Comparison of ENCODE assay signal across 8 cellular contexts in genomic region chr6:18595774-18596528, GRCh38.
DNase-seq lines count a peak whose midpoint lies in the region; ATAC-seq lines count a peak whose summit lies in the region.

No MANE protein-coding gene starts in this region.

- ATAC-seq in GM19397 (IDR thresholded peaks at IDR 0.05; ENCODE audit: unreplicated experiment) (peak; percentile 81), HG03565 (IDR thresholded peaks at IDR 0.05; ENCODE audit: unreplicated experiment) (peak; percentile 85)

- DNase-seq in DMS114 treated with DMSO at 0.1 percent for 48 hours (lab: John Stamatoyannopoulos, UW; ENCODE audit: unreplicated experiment), result peak; percentile 79
- DNase-seq in NCI-H69 (lab: John Stamatoyannopoulos, UW), result peak; percentile 82
- peak; percentile 30 to 43 for DNase-seq in activated T-cell treated with anti-CD3 and anti-CD28 coated beads, Interleukin-2, amount 50 U/mL, for 48 hours
- peak; percentile 60 for DNase-seq in foreskin melanocyte
- DNase-seq in nucleus accumbens (lab: John Stamatoyannopoulos, UW), result peak in 46 of 56 donors; percentile 1 to 83 (median 36)
- no peak for DNase-seq in GOT3 (lab: John Stamatoyannopoulos, UW)
